9 cellular contexts compared by ENCODE assay signal in genomic region chr10:110893559-110894179, GRCh38. TPM values are rescaled to one million over a fixed set of nuclear protein-coding genes. Genes with fewer than 3 reads are reported as not detected.
DNase-seq lines count a peak whose midpoint lies in the region; ATAC-seq, FAIRE-seq and TF ChIP-seq lines count a peak whose summit lies in the region.
"Had no signal": no experiment of that assay in that cellular context is flagged by ENCODE, and none has a peak within 500 bp of the region (broad histone marks: within the 10 kb centered on the region; RNA-seq: fewer than 3 reads in every experiment).

No MANE protein-coding gene starts in this region.

- H2AFZ ChIP-seq in astrocyte (ENCODE audit: low read depth, low read length) = no peak overlapping the region

- H3K36me3 Mint-ChIP-seq in activated T-cell treated with anti-CD3 and anti-CD28 coated beads, Interleukin-2, amount 50 U/mL, for 72 hours (ENCODE audit: insufficient read depth in 2 of 2) = peaks cover 14 to 47% of the 10 kb centered on the region in 2 donors
- peaks cover 72% of the 10 kb centered on the region for H3K36me3 Mint-ChIP-seq in activated T-cell treated with anti-CD3 and anti-CD28 coated beads, Interleukin-2, amount 50 U/mL, for 24 hours (ENCODE audit: low read depth)
- H3K36me3 Mint-ChIP-seq in astrocyte (ENCODE audit: low read depth, unreplicated experiment) (peaks cover 6% of the 10 kb centered on the region), immature natural killer cell (peaks cover 19 to 53% (median 23%) of the 10 kb centered on the region in 3 donors)

- peak; percentile 65 to 77 for ATAC-seq in activated T-cell treated with anti-CD3 and anti-CD28 coated beads, Interleukin-2, amount 50 U/mL, for 72 hours (replicated peaks in 1 of 2)
- no peak for ATAC-seq in HG03280 (IDR thresholded peaks at IDR 0.05; ENCODE audit: unreplicated experiment)

- peaks cover 26% of the 10 kb centered on the region for H3K4me1 Mint-ChIP-seq in activated T-cell treated with anti-CD3 and anti-CD28 coated beads, Interleukin-2, amount 50 U/mL, for 72 hours (ENCODE audit: low read depth)
- H3K4me1 Mint-ChIP-seq in activated T-cell treated with anti-CD3 and anti-CD28 coated beads, Interleukin-2, amount 50 U/mL, for 24 hours (ENCODE audit: low read depth) = peaks cover 66% of the 10 kb centered on the region
- H3K4me1 Mint-ChIP-seq in astrocyte (ENCODE audit: low read depth, unreplicated experiment) = peaks cover 4% of the 10 kb centered on the region
- peaks cover 13 to 67% of the 10 kb centered on the region in 2 donors for H3K4me1 Mint-ChIP-seq in immature natural killer cell

- H3K27me3 Mint-ChIP-seq in activated T-cell treated with anti-CD3 and anti-CD28 coated beads, Interleukin-2, amount 50 U/mL, for 72 hours (ENCODE audit: low read depth) = no peaks in the 10 kb centered on the region
- no peaks in the 10 kb centered on the region for H3K27me3 Mint-ChIP-seq in activated T-cell treated with anti-CD3 and anti-CD28 coated beads, Interleukin-2, amount 50 U/mL, for 24 hours
- H3K27me3 Mint-ChIP-seq in astrocyte (ENCODE audit: low read depth, unreplicated experiment) (no peaks in the 10 kb centered on the region), immature natural killer cell (ENCODE audit: low read depth in 3 of 3) (peaks cover 0 to 1% (median 0%) of the 10 kb centered on the region in 3 donors)
- H3K27me3 Mint-ChIP-seq: dendritic cell treated with granulocyte-macrophage colony-stimulating factor and Interleukin-4, amounts not matched to agents 40 ng/mL and 50 ng/mL, for 4 days had no signal

- H3K4me3 ChIP-seq in HEK293 (ENCODE audit: low read depth, low read length) (no peak overlapping the region), astrocyte (ENCODE audit: insufficient read depth, low read depth, low read length) (no peak overlapping the region)

- no peaks in the 10 kb centered on the region; the same call in 1 of the 2 replicates for H3K9me3 ChIP-seq in HEK293 (ENCODE audit: control insufficient read depth, insufficient read depth, low read depth, low read length)
- no peaks in the 10 kb centered on the region for H3K9me3 ChIP-seq in astrocyte (ENCODE audit: insufficient read depth, low read depth, low read length)

- no peak overlapping the region for H3K9ac ChIP-seq in astrocyte (ENCODE audit: low read length)

- H3K27ac ChIP-seq in HEK293 (ENCODE audit: extremely low read depth, low read depth, low read length) = no peak overlapping the region
- no peak overlapping the region for H3K27ac ChIP-seq in astrocyte (ENCODE audit: low read depth, low read length)

- no peak for FAIRE-seq in astrocyte (lab: Jason Lieb, UNC)

- POLR2A ChIA-PET in HEK293 (lab: Yijun Ruan, JAX) = no interaction called here

- no peak for DNase-seq in activated T-cell treated with anti-CD3 and anti-CD28 coated beads, Interleukin-2, amount 50 U/mL, for 72 hours
- DNase-seq in activated T-cell treated with anti-CD3 and anti-CD28 coated beads, Interleukin-2, amount 50 U/mL, for 24 hours = no peak
- DNase-seq in NCI-H2227 (lab: John Stamatoyannopoulos, UW; ENCODE audit: unreplicated experiment) (peak; percentile 52), astrocyte (ENCODE audit: low read depth) (peak; percentile 31), immature natural killer cell (peak; percentile 38 to 62 (median 54)), superior temporal gyrus (ENCODE audit: extremely low spot score) (peak; percentile 92)

- H4K20me1 ChIP-seq in astrocyte (ENCODE audit: insufficient read depth, low read length) = no peaks in the 10 kb centered on the region

- no peaks in the 10 kb centered on the region for H3K27me3 ChIP-seq in astrocyte (ENCODE audit: insufficient read depth, low read length)

- no peaks in the 10 kb centered on the region for H3K9me3 Mint-ChIP-seq in activated T-cell treated with anti-CD3 and anti-CD28 coated beads, Interleukin-2, amount 50 U/mL, for 72 hours
- no peaks in the 10 kb centered on the region for H3K9me3 Mint-ChIP-seq in activated T-cell treated with anti-CD3 and anti-CD28 coated beads, Interleukin-2, amount 50 U/mL, for 24 hours
- H3K9me3 Mint-ChIP-seq in astrocyte (ENCODE audit: unreplicated experiment) (no peaks in the 10 kb centered on the region), immature natural killer cell (no peaks in the 10 kb centered on the region)
- H3K9me3 Mint-ChIP-seq: dendritic cell treated with granulocyte-macrophage colony-stimulating factor and Interleukin-4, amounts not matched to agents 40 ng/mL and 50 ng/mL, for 4 days had no signal

- H3K4me2 ChIP-seq in astrocyte (ENCODE audit: low read length) = no peak overlapping the region

- TF ChIP-seq CTCF in HEK293 (tag by site-specific recombination; IDR thresholded peaks at IDR 0.05) = no peak
- TF ChIP-seq CTCF in astrocyte (IDR thresholded peaks at IDR 0.05; ENCODE audit: insufficient read depth, low read depth, low read length) = peak; percentile 61

- H3K36me3 ChIP-seq in HEK293 (ENCODE audit: control insufficient read depth in 2 of 2, insufficient read depth in 1 of 2, low read length in 2 of 2) (peaks cover 64 to 73% of the 10 kb centered on the region in 2 experiments), astrocyte (ENCODE audit: insufficient read depth, low read length) (peaks cover 17% of the 10 kb centered on the region)

- H3K4me3 Mint-ChIP-seq in activated T-cell treated with anti-CD3 and anti-CD28 coated beads, Interleukin-2, amount 50 U/mL, for 72 hours = no peak overlapping the region
- no peak overlapping the region for H3K4me3 Mint-ChIP-seq in activated T-cell treated with anti-CD3 and anti-CD28 coated beads, Interleukin-2, amount 50 U/mL, for 24 hours
- H3K4me3 Mint-ChIP-seq in astrocyte (ENCODE audit: unreplicated experiment) (no peak overlapping the region), immature natural killer cell (no peak overlapping the region)
- H3K4me3 Mint-ChIP-seq: dendritic cell treated with granulocyte-macrophage colony-stimulating factor and Interleukin-4, amounts not matched to agents 40 ng/mL and 50 ng/mL, for 4 days had no signal

- no peaks in the 10 kb centered on the region for H3K79me2 ChIP-seq in astrocyte (ENCODE audit: insufficient read depth, low read length)

- H3K4me1 ChIP-seq in HEK293 (ENCODE audit: control insufficient read depth, insufficient read depth, low read length) = no peaks in the 10 kb centered on the region
- peaks cover 5% of the 10 kb centered on the region for H3K4me1 ChIP-seq in astrocyte (ENCODE audit: insufficient read depth, low read length)

- CTCF ChIA-PET in HEK293 (lab: Yijun Ruan, JAX) = interaction anchor here (0.5 to 2.9 kb wide), 29 partner anchors 9 to 347 kb away, joined by 3 to 14 read pairs (median 4); partner anchors contain the start of gene PDCD4

- H3K27ac Mint-ChIP-seq in activated T-cell treated with anti-CD3 and anti-CD28 coated beads, Interleukin-2, amount 50 U/mL, for 72 hours = no peak overlapping the region
- no peak overlapping the region for H3K27ac Mint-ChIP-seq in activated T-cell treated with anti-CD3 and anti-CD28 coated beads, Interleukin-2, amount 50 U/mL, for 24 hours
- H3K27ac Mint-ChIP-seq in astrocyte (ENCODE audit: unreplicated experiment) (no peak overlapping the region), immature natural killer cell (peak overlapping the region in 4 of 6 donors; percentile 1 to 62 (median 28))
- H3K27ac Mint-ChIP-seq: dendritic cell treated with granulocyte-macrophage colony-stimulating factor and Interleukin-4, amounts not matched to agents 40 ng/mL and 50 ng/mL, for 4 days had no signal

TF ChIP-seq in HEK293, 187 proteins besides CTCF, POLR2A, EP300 and RAD21:
- peak; percentile 53 for TF ChIP-seq ZNF654 (tag by site-specific recombination; IDR thresholded peaks at IDR 0.05; ENCODE audit: low read depth)
- TF ChIP-seq ZNF768 (tag by site-specific recombination; IDR thresholded peaks at IDR 0.05) = no peak
TF ChIP-seq in HEK293: peak in this region for 1.

RNA-seq across cellular contexts. Expression of gene PDCD4, which starts 21.9 kb away (rescaled TPM):
- total RNA-seq in activated T-cell treated with anti-CD3 and anti-CD28 coated beads, Interleukin-2, amount 50 U/mL, for 72 hours = 100 to 1,000 TPM; 340 to 386 TPM
- total RNA-seq in astrocyte = 79.9 and 84.2 TPM in 2 replicates
- 100 to 1,000 TPM; 212 to 318 (median 231) TPM for polyA plus RNA-seq in immature natural killer cell

RNA-seq across cellular contexts. Expression of gene BBIP1, which starts 25.3 kb away (rescaled TPM):
- 10 to 100 TPM; 25.7 to 34.5 TPM for total RNA-seq in activated T-cell treated with anti-CD3 and anti-CD28 coated beads, Interleukin-2, amount 50 U/mL, for 72 hours
- total RNA-seq in astrocyte = 24.1 and 26.3 TPM in 2 replicates
- 10 to 100 TPM; 17.0 to 26.8 (median 18.3) TPM for polyA plus RNA-seq in immature natural killer cell

RNA-seq across cellular contexts. Expression of gene SHOC2, which starts 25.7 kb away (rescaled TPM):
- 10 to 100 TPM; 66.1 to 71.3 TPM for total RNA-seq in activated T-cell treated with anti-CD3 and anti-CD28 coated beads, Interleukin-2, amount 50 U/mL, for 72 hours
- 80.7 and 82.0 TPM in 2 replicates for total RNA-seq in astrocyte
- 10 to 100 TPM; 52.6 to 68.8 (median 52.8) TPM for polyA plus RNA-seq in immature natural killer cell

Comparison
In these comparisons a context has a peak if more than half of its experiments do, and no peak if none do; other contexts are left out.
1. DNase-seq: peak in NCI-H2227 (single experiment), astrocyte (single experiment), immature natural killer cell (3 of 3) and superior temporal gyrus (single experiment); none in activated T-cell treated with anti-CD3 and anti-CD28 coated beads, Interleukin-2, amount 50 U/mL, for 72 hours (0 of 2) and activated T-cell treated with anti-CD3 and anti-CD28 coated beads, Interleukin-2, amount 50 U/mL, for 24 hours (single experiment).
2. H3K27ac Mint-ChIP-seq: peak in immature natural killer cell (4 of 6); none in activated T-cell treated with anti-CD3 and anti-CD28 coated beads, Interleukin-2, amount 50 U/mL, for 72 hours (single experiment), activated T-cell treated with anti-CD3 and anti-CD28 coated beads, Interleukin-2, amount 50 U/mL, for 24 hours (single experiment) and astrocyte (single experiment).